Comparison of ENCODE assay signal across 11 cellular contexts in the genomic region with DNA sequence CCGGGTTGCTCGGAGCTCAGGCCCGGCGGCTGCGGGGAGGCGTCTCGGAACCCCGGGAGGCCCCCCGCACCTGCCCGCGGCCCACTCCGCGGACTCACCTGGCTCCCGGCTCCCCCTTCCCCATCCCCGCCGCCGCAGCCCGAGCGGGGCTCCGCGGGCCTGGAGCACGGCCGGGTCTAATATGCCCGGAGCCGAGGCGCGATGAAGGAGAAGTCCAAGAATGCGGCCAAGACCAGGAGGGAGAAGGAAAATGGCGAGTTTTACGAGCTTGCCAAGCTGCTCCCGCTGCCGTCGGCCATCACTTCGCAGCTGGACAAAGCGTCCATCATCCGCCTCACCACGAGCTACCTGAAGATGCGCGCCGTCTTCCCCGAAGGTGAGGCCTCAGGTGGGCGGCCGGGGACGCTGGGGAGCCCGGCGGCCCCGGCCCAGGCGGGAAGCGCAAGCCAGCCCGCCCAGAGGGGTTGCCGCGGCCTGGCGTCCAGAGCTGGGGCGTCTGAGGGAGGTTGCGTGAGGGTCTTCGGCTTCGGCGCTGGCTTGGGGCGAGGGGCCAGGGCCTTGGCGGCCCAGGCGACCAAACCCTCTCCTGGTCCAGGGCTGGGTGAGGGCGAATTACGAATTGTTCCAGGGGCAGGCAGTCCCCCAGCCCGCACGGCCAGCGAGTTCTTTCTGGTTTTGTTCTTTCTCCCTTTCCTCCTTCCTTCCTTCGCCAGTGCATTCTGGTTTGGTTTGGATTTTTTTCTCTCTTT. TPM values are rescaled to one million over a fixed set of nuclear protein-coding genes. Genes with fewer than 3 reads are reported as not detected.
A peak's percentile ranks its signal among the peaks of the same experiment; 100 is the strongest.
DNase-seq lines count a peak whose midpoint lies in the region; ATAC-seq and TF ChIP-seq lines count a peak whose summit lies in the region.
"Had no signal": no experiment of that assay in that cellular context is flagged by ENCODE, and none has a peak within 500 bp of the region (broad histone marks: within the 10 kb centered on the region; RNA-seq: fewer than 3 reads in every experiment).

No MANE protein-coding gene starts in this region.

- H3K27ac ChIP-seq in coronary artery (no peak overlapping the region), parathyroid adenoma (no peak overlapping the region)

- DNase-seq in Daoy (ENCODE audit: low read depth), result peak; percentile 50
- no peak for DNase-seq in LNCaP clone FGC (ENCODE audit: low read depth)
- no peak for DNase-seq in coronary artery (ENCODE audit: low spot score)
- no peak for DNase-seq in omental fat pad (ENCODE audit: low spot score)
- DNase-seq in germinal center (ENCODE audit: low spot score), result no peak
- DNase-seq: foreskin fibroblast; stimulated activated CD4-positive, alpha-beta T cell treated with anti-CD3 and anti-CD28 coated beads, Interleukin-2, amount 100 ng/mL, for 48 hours had no signal

- H3K4me3 ChIP-seq in LNCaP clone FGC (ENCODE audit: low read depth, low read length) (peak overlapping the region; percentile 72), coronary artery (peak overlapping the region; percentile 73), parathyroid adenoma (ENCODE audit: low read depth, low read length) (no peak overlapping the region)

- TF ChIP-seq CTCF in LNCaP clone FGC (IDR thresholded peaks at IDR 0.05; ENCODE audit: control insufficient read depth, extremely low read depth, insufficient read depth) (no peak), coronary artery (IDR thresholded peaks at IDR 0.05) (no peak), parathyroid adenoma (IDR thresholded peaks at IDR 0.05) (no peak), omental fat pad (IDR thresholded peaks at IDR 0.05) (no peak)

- H3K4me2 ChIP-seq in parathyroid adenoma (ENCODE audit: low read length), result peak overlapping the region; percentile 47

- H2AFZ ChIP-seq in parathyroid adenoma, result no peak overlapping the region

- ATAC-seq in omental fat pad (ENCODE audit: low FRiP score) (no peak), HG03095 (IDR thresholded peaks at IDR 0.05; ENCODE audit: unreplicated experiment) (no peak), GM21717 (IDR thresholded peaks at IDR 0.05; ENCODE audit: unreplicated experiment) (no peak)
- ATAC-seq: activated CD4-positive, CD25-positive, alpha-beta regulatory T cell treated with anti-CD3 and anti-CD28 coated beads, Interleukin-2, amount 50 U/mL, for 24 hours had no signal

- no peak overlapping the region for H3K9ac ChIP-seq in parathyroid adenoma

- no peaks in the 10 kb centered on the region for H3K36me3 ChIP-seq in parathyroid adenoma (ENCODE audit: control insufficient read depth, insufficient read depth, low read length)

- no peaks in the 10 kb centered on the region for H3K9me3 ChIP-seq in parathyroid adenoma (ENCODE audit: control insufficient read depth, low read length)

- no peaks in the 10 kb centered on the region for H3K4me1 ChIP-seq in parathyroid adenoma

- peaks cover 16% of the 10 kb centered on the region for H3K27me3 ChIP-seq in parathyroid adenoma (ENCODE audit: control insufficient read depth, insufficient read depth, low read length)

- no peaks in the 10 kb centered on the region for H3K79me2 ChIP-seq in parathyroid adenoma

RNA-seq across cellular contexts. Expression of gene SIM2, which starts 0.8 kb away (rescaled TPM):
- total RNA-seq in Daoy (2014; rRNA removed; shearing (Covaris generic)), result 12.9 and 16.5 TPM in 2 replicates
- total RNA-seq in omental fat pad, result 1 to 10 TPM in 1 of 4 donors, not detected in 3; 3.2 TPM
